ENCODE assay signal across 3 cellular contexts in genomic region chr2:130839011-130839780, GRCh38.
TF ChIP-seq lines count a peak whose summit lies in the region.

No MANE protein-coding gene starts in this region.

TF ChIP-seq in HEK293, 187 proteins besides CTCF, POLR2A, EP300 and RAD21:
- TF ChIP-seq ZNF223 (tag by site-specific recombination; IDR thresholded peaks at IDR 0.05): no peak
- TF ChIP-seq GLIS2 (tag by site-specific recombination; IDR thresholded peaks at IDR 0.05): 0 out of 2 replicates have a peak, but pooled peaks have one; percentile 29

TF ChIP-seq in H1, 55 proteins besides CTCF, POLR2A, EP300 and RAD21:
- TF ChIP-seq RFX5 (IDR thresholded peaks at IDR 0.05; ENCODE audit: borderline replicate concordance, low read depth, low read length) (no peak), POLR2AphosphoS5 (IDR thresholded peaks at IDR 0.05; ENCODE audit: low read depth, low read length) (no peak), MAX (IDR thresholded peaks at IDR 0.05) (no peak), ASH2L (IDR thresholded peaks at IDR 0.05; ENCODE audit: low read length) (no peak), SIRT6 (IDR thresholded peaks at IDR 0.05; ENCODE audit: low read length) (no peak), SRF (IDR thresholded peaks at IDR 0.05; ENCODE audit: low read depth, low read length) (no peak), BRCA1 (IDR thresholded peaks at IDR 0.05; ENCODE audit: low read depth, low read length) (no peak), KDM5A (IDR thresholded peaks at IDR 0.05; ENCODE audit: low read length) (no peak), TAF1 (IDR thresholded peaks at IDR 0.05; ENCODE audit: low read depth, low read length) (no peak), TAF7 (optimal IDR thresholded peaks at IDR 0.05; ENCODE audit: borderline replicate concordance, low read depth, low read length) (no peak)
TF ChIP-seq in H1: peak in this region for 0.

TF ChIP-seq in SK-N-SH, 30 proteins besides CTCF, POLR2A, EP300 and RAD21:
- TF ChIP-seq ELF1 (IDR thresholded peaks at IDR 0.05) (no peak), PBX3 (IDR thresholded peaks at IDR 0.05) (no peak), EZH2phosphoT487 (IDR thresholded peaks at IDR 0.05; ENCODE audit: borderline replicate concordance, low read depth) (no peak), FOXM1 (IDR thresholded peaks at IDR 0.05; ENCODE audit: low read depth) (no peak), GATA2 (CRISPR knock-in tag; IDR thresholded peaks at IDR 0.05) (no peak), RFX5 (IDR thresholded peaks at IDR 0.05; ENCODE audit: low read length) (no peak), USF1 (IDR thresholded peaks at IDR 0.05; ENCODE audit: borderline replicate concordance, low read depth) (no peak), SMC3 (IDR thresholded peaks at IDR 0.05; ENCODE audit: low read depth, low read length) (no peak), TEAD4 (IDR thresholded peaks at IDR 0.05; ENCODE audit: borderline replicate concordance, insufficient read depth) (no peak), RCOR1 (IDR thresholded peaks at IDR 0.05; ENCODE audit: low read length) (no peak), FOSL2 (IDR thresholded peaks at IDR 0.05; ENCODE audit: borderline replicate concordance, low read depth) (no peak), NFIC (IDR thresholded peaks at IDR 0.05; ENCODE audit: borderline replicate concordance) (no peak), RXRA (IDR thresholded peaks at IDR 0.05; ENCODE audit: borderline replicate concordance, low read depth) (no peak), IRF3 (IDR thresholded peaks at IDR 0.05; ENCODE audit: low read depth, low read length) (no peak), MEF2A (IDR thresholded peaks at IDR 0.05; ENCODE audit: borderline replicate concordance, low read depth) (no peak), JUND (IDR thresholded peaks at IDR 0.05) (no peak), NRF1 (IDR thresholded peaks at IDR 0.05; ENCODE audit: low read depth, low read length) (no peak), CHD2 (IDR thresholded peaks at IDR 0.05; ENCODE audit: low read length, partially characterized antibody) (no peak)
